In the genomic region with DNA sequence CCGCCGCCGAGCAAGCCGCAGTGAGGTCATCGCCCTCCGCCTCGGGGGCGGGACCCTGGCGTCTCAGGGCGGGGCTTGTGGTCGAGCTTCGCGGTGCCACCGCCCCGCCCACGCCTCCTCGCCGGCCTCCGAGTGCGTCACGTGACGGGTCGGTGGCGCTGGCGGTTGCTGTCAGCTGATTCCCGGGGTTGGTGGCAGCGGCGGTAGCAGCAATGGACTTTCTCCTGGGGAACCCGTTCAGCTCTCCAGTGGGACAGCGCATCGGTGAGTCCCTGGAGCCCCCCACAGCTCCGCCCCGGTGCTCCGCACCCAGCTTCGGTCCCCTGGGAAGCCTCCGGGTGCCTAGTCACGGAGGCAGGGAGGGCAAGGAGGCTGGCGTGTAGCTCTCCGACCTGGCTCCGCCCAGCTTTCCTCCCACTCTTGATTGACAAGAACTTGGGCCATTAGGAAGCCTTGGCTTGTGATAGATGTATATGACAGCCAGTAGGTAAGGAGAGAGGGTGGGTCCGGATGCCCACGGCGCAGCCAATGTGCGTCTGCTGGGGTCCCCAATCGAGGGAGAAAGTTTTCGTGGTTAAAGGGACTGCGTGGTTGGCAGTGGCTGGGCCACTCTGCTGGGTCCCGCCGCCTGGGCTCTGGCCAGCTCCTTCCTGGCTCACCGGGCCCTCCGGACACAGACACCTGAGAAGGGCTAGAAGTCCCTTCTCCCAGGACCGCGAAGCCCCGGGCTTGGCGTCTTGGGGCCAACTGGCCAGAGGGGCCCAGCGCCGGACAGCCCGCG, we compare ENCODE assay signal across 8 cellular contexts. TPM values are rescaled to one million over a fixed set of nuclear protein-coding genes. Genes with fewer than 3 reads are reported as not detected.
DNase-seq lines count a peak whose midpoint lies in the region; ATAC-seq and TF ChIP-seq lines count a peak whose summit lies in the region.

Gene TOM1, plus strand, starts transcription at position 178 of the 781 bp plus-strand sequence. Its CDS starts 35 bp downstream, at position 213.

- H3K36me3 ChIP-seq in SK-N-MC (ENCODE audit: insufficient read depth, low read length) (peaks cover 24% of the 10 kb centered on the region), gastroesophageal sphincter (peaks cover 0 to 14% of the 10 kb centered on the region in 2 donors), neutrophil (peaks cover 9% of the 10 kb centered on the region)

- H3K27me3 ChIP-seq in gastroesophageal sphincter (no peaks in the 10 kb centered on the region), neutrophil (no peaks in the 10 kb centered on the region)

- TF ChIP-seq CTCF in HFFc6 (IDR thresholded peaks at IDR 0.05) (no peak), NB4 (IDR thresholded peaks at IDR 0.05; ENCODE audit: low read depth, low read length) (no peak), gastroesophageal sphincter (IDR thresholded peaks at IDR 0.05) (peak in 2 of 4 experiments; percentile 3 to 4), neutrophil (IDR thresholded peaks at IDR 0.05) (peak; percentile 35)

- peaks cover 8% of the 10 kb centered on the region; the same call in 1 of the 2 replicates for H3K36me3 Mint-ChIP-seq in HFFc6 (ENCODE audit: low read depth)
- peaks cover 22% of the 10 kb centered on the region for H3K36me3 Mint-ChIP-seq in activated naive CD4-positive, alpha-beta T cell treated with anti-CD3 and anti-CD28 coated beads, Interleukin-2, amount 10 ng/mL, durations not matched to agents 7 days and 5 days

- TF ChIP-seq POLR2A in NB4 (IDR thresholded peaks at IDR 0.05; ENCODE audit: extremely low read depth, insufficient read length) (peak; percentile 35), gastroesophageal sphincter (IDR thresholded peaks at IDR 0.05) (peak; percentile 75 to 78)

- H3K9me3 Mint-ChIP-seq in HFFc6 = no peaks in the 10 kb centered on the region
- H3K9me3 Mint-ChIP-seq in activated naive CD4-positive, alpha-beta T cell treated with anti-CD3 and anti-CD28 coated beads, Interleukin-2, amount 10 ng/mL, durations not matched to agents 7 days and 5 days = no peaks in the 10 kb centered on the region

- H3K27me3 Mint-ChIP-seq in HFFc6 (ENCODE audit: insufficient read depth) = peaks cover 2% of the 10 kb centered on the region
- no peaks in the 10 kb centered on the region for H3K27me3 Mint-ChIP-seq in activated naive CD4-positive, alpha-beta T cell treated with anti-CD3 and anti-CD28 coated beads, Interleukin-2, amount 10 ng/mL, durations not matched to agents 7 days and 5 days

- H3K4me3 ChIP-seq in NB4 (ENCODE audit: low read depth, low read length) = peak within 1 kb of the TSS; percentile 70
- H3K4me3 ChIP-seq in SK-N-MC = peak within 1 kb of the TSS; percentile 88
- peak within 1 kb of the TSS; percentile 55 to 86 for H3K4me3 ChIP-seq in gastroesophageal sphincter
- peak within 1 kb of the TSS; percentile 79 to 99 for H3K4me3 ChIP-seq in neutrophil (ENCODE audit: low read depth in 1 of 2, low read length in 1 of 2)

- DNase-seq in GM03348 (ENCODE audit: low spot score) (peak; percentile 98), HFFc6 (peak; percentile 99), NB4 (ENCODE audit: low read depth) (peak; percentile 98), SK-N-MC (ENCODE audit: low read depth, low spot score) (peak; percentile 96), substantia nigra (lab: John Stamatoyannopoulos, UW) (peak; percentile 82 to 100 (median 96))
- peak; percentile 96 for DNase-seq in activated naive CD4-positive, alpha-beta T cell treated with anti-CD3 and anti-CD28 coated beads, Interleukin-2, amount 10 ng/mL, durations not matched to agents 7 days and 5 days

- no peak for TF ChIP-seq EP300 in gastroesophageal sphincter (IDR thresholded peaks at IDR 0.05)

- CTCF ChIA-PET in activated naive CD4-positive, alpha-beta T cell treated with anti-CD3 and anti-CD28 coated beads, Interleukin-2, amount 10 ng/mL, durations not matched to agents 7 days and 5 days (lab: Charles Lee) = interaction anchor here (0.7 to 1.3 kb wide), 4 partner anchors 13 to 68 kb away, joined by 3 to 4 read pairs (median 4); no protein-coding TSS in a partner anchor

- H3K9me3 ChIP-seq in SK-N-MC (ENCODE audit: low read depth, low read length) (no peaks in the 10 kb centered on the region), gastroesophageal sphincter (no peaks in the 10 kb centered on the region), neutrophil (no peaks in the 10 kb centered on the region)

- ATAC-seq in gastroesophageal sphincter = peak; percentile 98

- H3K27ac ChIP-seq in SK-N-MC (peak within 1 kb of the TSS; percentile 72), gastroesophageal sphincter (peak within 1 kb of the TSS; percentile 76 to 99 (median 96)), neutrophil (peak within 1 kb of the TSS; percentile 96), substantia nigra (ENCODE audit: low read depth, low read length, poor library complexity, severe bottlenecking) (peak within 1 kb of the TSS; percentile 97)

- H3K27ac Mint-ChIP-seq in HFFc6 = peak within 1 kb of the TSS; percentile 97
- H3K27ac Mint-ChIP-seq in activated naive CD4-positive, alpha-beta T cell treated with anti-CD3 and anti-CD28 coated beads, Interleukin-2, amount 10 ng/mL, durations not matched to agents 7 days and 5 days = peak within 1 kb of the TSS; percentile 93

- peak within 1 kb of the TSS; percentile 92 for H3K4me3 Mint-ChIP-seq in HFFc6
- H3K4me3 Mint-ChIP-seq in activated naive CD4-positive, alpha-beta T cell treated with anti-CD3 and anti-CD28 coated beads, Interleukin-2, amount 10 ng/mL, durations not matched to agents 7 days and 5 days = peak within 1 kb of the TSS; percentile 85

- H3K4me1 ChIP-seq in gastroesophageal sphincter (peaks cover 0 to 26% (median 8%) of the 10 kb centered on the region in 3 donors), neutrophil (ENCODE audit: control insufficient read depth in 1 of 2, insufficient read depth in 1 of 2, low read depth in 1 of 2, low read length in 1 of 2) (peaks cover 38% of the 10 kb centered on the region in 2 experiments)

- peak within 1 kb of the TSS; percentile 92 for H3K9ac ChIP-seq in SK-N-MC (ENCODE audit: insufficient read length)

- 0 to 3% methylated on average over 6 to 7 of the region's 59 CpGs for WGBS in gastroesophageal sphincter (ENCODE audit: low coverage in 1 of 2), 2 donors

- H3K4me1 Mint-ChIP-seq in HFFc6 (ENCODE audit: low read depth) = peaks cover 29% of the 10 kb centered on the region
- H3K4me1 Mint-ChIP-seq in activated naive CD4-positive, alpha-beta T cell treated with anti-CD3 and anti-CD28 coated beads, Interleukin-2, amount 10 ng/mL, durations not matched to agents 7 days and 5 days = peaks cover 21% of the 10 kb centered on the region

RNA-seq across cellular contexts. Expression of gene TOM1, which starts in this region (rescaled TPM):
- 10 to 100 TPM; 34.2 to 47.2 (median 44.6) TPM for total RNA-seq in HFFc6 (2021; fragmentation: NEBNext Ultra II Directional; extraction: Animal tissue kit (Norgen Biotek cat#: 25700))
- 10 to 100 TPM; 22.3 to 40.3 (median 34.1) TPM for total RNA-seq in gastroesophageal sphincter

Comparison
In these comparisons a context has a peak if more than half of its experiments do, and no peak if none do; other contexts are left out.
1. Peak in every context shown above with its lines: DNase-seq, ATAC-seq, H3K4me3 ChIP-seq and H3K27ac ChIP-seq.